Comparison of ENCODE assay signal across 12 cellular contexts in the genomic region with DNA sequence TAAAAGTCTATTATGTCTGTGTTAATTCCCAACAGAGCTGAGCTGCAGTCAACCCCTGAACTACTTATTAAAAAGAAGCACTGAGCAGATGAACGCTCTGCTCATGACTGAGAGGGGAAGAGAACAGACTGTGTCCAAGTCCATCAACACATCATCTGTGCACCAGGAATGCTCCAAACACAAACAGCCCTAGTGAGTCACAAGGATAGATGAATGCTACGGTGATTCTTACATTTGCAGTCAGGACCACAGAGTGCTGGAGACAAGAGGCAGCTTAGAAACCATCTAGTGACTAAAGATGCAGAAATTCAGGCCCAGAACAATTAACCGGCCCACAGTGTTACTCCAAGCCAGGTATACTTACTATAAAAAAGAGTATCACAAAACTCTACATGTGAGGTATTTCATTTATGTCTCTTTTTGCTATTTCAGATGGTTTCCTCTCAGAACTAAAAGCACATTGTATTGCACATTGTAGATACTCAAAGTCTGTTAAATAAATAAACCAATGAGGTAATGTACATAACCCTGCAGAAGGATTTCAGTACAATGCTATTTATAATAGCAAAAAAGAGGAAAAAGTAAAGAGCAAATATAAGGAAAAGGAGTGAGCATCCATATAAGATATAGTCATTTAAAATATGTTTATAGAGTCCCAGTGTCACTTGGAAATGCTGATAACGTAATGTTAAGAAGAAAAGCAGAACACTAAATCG.
DNase-seq lines count a peak whose midpoint lies in the region; ATAC-seq lines count a peak whose summit lies in the region.
"Had no signal": no experiment of that assay in that cellular context is flagged by ENCODE, and none has a peak within 500 bp of the region (broad histone marks: within the 10 kb centered on the region; RNA-seq: fewer than 3 reads in every experiment).

No MANE protein-coding gene starts in this region.

- ATAC-seq in GM18498 (IDR thresholded peaks at IDR 0.05; ENCODE audit: unreplicated experiment) (no peak), GM21576 (IDR thresholded peaks at IDR 0.05; ENCODE audit: unreplicated experiment) (no peak)
- ATAC-seq: HCT116 had no signal

- peak; percentile 75 for DNase-seq in Daoy (ENCODE audit: low read depth)
- DNase-seq in NCI-H82 treated with DMSO at 0.1 percent for 48 hours (lab: John Stamatoyannopoulos, UW; ENCODE audit: unreplicated experiment), result peak; percentile 14
- DNase-seq in fibroblast of gingiva (ENCODE audit: low read depth), result peak; percentile 61
- peak; percentile 56 for DNase-seq in pons (ENCODE audit: low spot score)
- no peak for DNase-seq in DMS153 (lab: John Stamatoyannopoulos, UW)
- no peak for DNase-seq in cortex of kidney (lab: John Stamatoyannopoulos, UW)
- DNase-seq: DND-41, NCI-H187, OCI-M1 had no signal

Comparison
In these comparisons a context has a peak if more than half of its experiments do, and no peak if none do; other contexts are left out.
1. DNase-seq: peak in Daoy (single experiment), NCI-H82 treated with DMSO at 0.1 percent for 48 hours (single experiment), fibroblast of gingiva (single experiment) and pons (single experiment); none in DMS153 (single experiment) and cortex of kidney (single experiment).